Comparison of ENCODE assay signal across 17 cellular contexts in the genomic region with DNA sequence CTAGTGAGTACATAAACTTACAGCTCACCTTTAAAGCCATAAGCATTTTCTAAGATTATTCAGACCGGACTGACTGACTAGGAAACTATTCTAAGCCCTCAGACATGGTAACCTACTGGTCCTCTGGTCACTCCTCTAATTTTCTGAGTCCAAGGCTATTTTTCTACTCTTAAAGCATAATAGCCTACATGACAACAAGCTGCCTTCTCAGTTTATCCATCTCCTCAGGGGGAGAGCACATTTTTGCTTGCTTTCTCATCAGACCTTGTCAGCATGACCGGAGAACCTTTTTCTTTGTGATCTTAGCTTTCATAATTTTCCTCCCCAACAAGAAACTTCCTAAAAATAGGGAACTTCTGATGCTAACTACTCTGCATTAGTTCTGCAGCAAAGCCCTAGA. TPM values are rescaled to one million over a fixed set of nuclear protein-coding genes. Genes with fewer than 3 reads are reported as not detected.
DNase-seq lines count a peak whose midpoint lies in the region; ATAC-seq, FAIRE-seq and TF ChIP-seq lines count a peak whose summit lies in the region.
"Had no signal": no experiment of that assay in that cellular context is flagged by ENCODE, and none has a peak within 500 bp of the region (broad histone marks: within the 10 kb centered on the region; RNA-seq: fewer than 3 reads in every experiment).

No MANE protein-coding gene starts in this region.

- H3K9ac ChIP-seq in SK-N-SH (no peak overlapping the region), adipocyte (ENCODE audit: low read length) (no peak overlapping the region), smooth muscle cell (ENCODE audit: low read depth) (no peak overlapping the region)

- H3K27me3 Mint-ChIP-seq in endothelial cell (ENCODE audit: unreplicated experiment) = peaks cover 3% of the 10 kb centered on the region

- no peaks in the 10 kb centered on the region for H3K9me2 ChIP-seq in SK-N-SH
- no peaks in the 10 kb centered on the region for H3K9me2 ChIP-seq in hepatocyte (replicated peaks; ENCODE audit: insufficient read depth)

- no peak overlapping the region for H2AFZ ChIP-seq in SK-N-SH (ENCODE audit: low read depth)
- no peak overlapping the region for H2AFZ ChIP-seq in smooth muscle cell (ENCODE audit: low read depth)
- H2AFZ ChIP-seq in hepatocyte = no peak overlapping the region
- H2AFZ ChIP-seq: GM23338 had no signal

- H3K9me3 ChIP-seq in SK-N-SH (no peaks in the 10 kb centered on the region), adipocyte (ENCODE audit: control insufficient read depth, low read length) (no peaks in the 10 kb centered on the region), smooth muscle cell (replicated peaks; ENCODE audit: low read depth) (no peaks in the 10 kb centered on the region), hepatocyte (ENCODE audit: low read depth) (no peaks in the 10 kb centered on the region), small intestine (ENCODE audit: control insufficient read depth, low read depth) (no peaks in the 10 kb centered on the region)

- peaks cover 0 to 12% of the 10 kb centered on the region in 2 experiments; a peak in 1 of 4 replicates for H3K4me1 ChIP-seq in SK-N-SH (ENCODE audit: control insufficient read depth in 1 of 2, insufficient read depth in 2 of 2, low read depth in 1 of 2, low read length in 1 of 2)
- H3K4me1 ChIP-seq in adipocyte (ENCODE audit: control insufficient read depth, insufficient read depth, low read length) = peaks cover 17% of the 10 kb centered on the region
- no peaks in the 10 kb centered on the region for H3K4me1 ChIP-seq in smooth muscle cell (ENCODE audit: low read depth)
- H3K4me1 ChIP-seq in hepatocyte (ENCODE audit: insufficient read depth) = no peaks in the 10 kb centered on the region
- no peaks in the 10 kb centered on the region for H3K4me1 ChIP-seq in small intestine (ENCODE audit: control insufficient read depth in 2 of 2, insufficient read depth in 1 of 2, low read depth in 1 of 2, low read length in 1 of 2)

- H4K20me1 ChIP-seq in SK-N-SH (ENCODE audit: insufficient read depth) (no peaks in the 10 kb centered on the region), smooth muscle cell (ENCODE audit: low read depth) (peaks cover 24% of the 10 kb centered on the region), hepatocyte (ENCODE audit: insufficient read depth, poor library complexity, severe bottlenecking) (no peaks in the 10 kb centered on the region)

- H3K79me2 ChIP-seq in SK-N-SH (ENCODE audit: insufficient read depth) = peaks cover 17% of the 10 kb centered on the region; the same call in 1 of the 2 replicates
- no peaks in the 10 kb centered on the region for H3K79me2 ChIP-seq in smooth muscle cell (ENCODE audit: low read depth)
- no peaks in the 10 kb centered on the region for H3K79me2 ChIP-seq in hepatocyte

- 88% methylated on average over 2 of the region's 2 CpGs for WGBS in SK-N-SH (ENCODE audit: low lambda C conversion rate)
- 86% methylated on average over 2 of the region's 2 CpGs for WGBS in smooth muscle cell (ENCODE audit: low lambda C conversion rate)
- 88% methylated on average over 2 of the region's 2 CpGs for WGBS in hepatocyte (ENCODE audit: low lambda C conversion rate, missing lambda C conversion rate)
- 93 to 95% (median 93%) methylated on average over 2 of the region's 2 CpGs for WGBS in small intestine, 3 donors

- no peak for TF ChIP-seq EP300 in SK-N-SH (IDR thresholded peaks at IDR 0.05; ENCODE audit: borderline replicate concordance in 1 of 2, low read depth in 1 of 2, low read length in 1 of 2)

- H3K27me3 ChIP-seq in SK-N-SH (ENCODE audit: insufficient read depth) (no peaks in the 10 kb centered on the region), adipocyte (replicated peaks; ENCODE audit: control insufficient read depth, insufficient read depth, low read length) (no peaks in the 10 kb centered on the region), smooth muscle cell (ENCODE audit: low read depth) (no peaks in the 10 kb centered on the region), hepatocyte (no peaks in the 10 kb centered on the region), small intestine (ENCODE audit: control insufficient read depth in 2 of 2, insufficient read depth in 2 of 2, low read length in 2 of 2) (no peaks in the 10 kb centered on the region)

- H3K4me3 Mint-ChIP-seq in endothelial cell (ENCODE audit: unreplicated experiment) = peak overlapping the region; percentile 8
- H3K4me3 Mint-ChIP-seq: GM23338 had no signal

- H3K36me3 Mint-ChIP-seq in endothelial cell (ENCODE audit: low read depth, unreplicated experiment) = peaks cover 51% of the 10 kb centered on the region

- H3K27ac Mint-ChIP-seq in endothelial cell (ENCODE audit: unreplicated experiment) = no peak overlapping the region
- H3K27ac Mint-ChIP-seq: GM23338 had no signal

- H3K36me3 ChIP-seq in SK-N-SH (replicated peaks in 1 of 2; ENCODE audit: control insufficient read depth in 1 of 2, insufficient read depth in 2 of 2, low read length in 1 of 2) (peaks cover 89 to 94% of the 10 kb centered on the region in 2 experiments), adipocyte (ENCODE audit: control insufficient read depth, insufficient read depth, low read length, severe bottlenecking) (peaks cover 99% of the 10 kb centered on the region), smooth muscle cell (ENCODE audit: low read depth) (peaks cover 40% of the 10 kb centered on the region), hepatocyte (replicated peaks; ENCODE audit: insufficient read depth, low read depth) (peaks cover 21% of the 10 kb centered on the region), small intestine (ENCODE audit: control insufficient read depth in 2 of 2, insufficient read depth in 2 of 2, low read length in 2 of 2) (peaks cover 32 to 34% of the 10 kb centered on the region in 2 donors)

- no peak for FAIRE-seq in small intestine (lab: Jason Lieb, UNC)

- no peaks in the 10 kb centered on the region for H3K9me3 Mint-ChIP-seq in endothelial cell (ENCODE audit: unreplicated experiment)
- H3K9me3 Mint-ChIP-seq: GM23338 had no signal

- no peak for TF ChIP-seq RAD21 in SK-N-SH (IDR thresholded peaks at IDR 0.05; ENCODE audit: low read length)

- H3F3A ChIP-seq in SK-N-SH (replicated peaks; ENCODE audit: insufficient read depth) (peaks cover 10% of the 10 kb centered on the region), smooth muscle cell (ENCODE audit: low read depth) (peaks cover 4% of the 10 kb centered on the region)

- no peak for DNase-seq in SK-N-SH
- peak; percentile 42 for DNase-seq in adipocyte (ENCODE audit: low read depth)
- no peak for DNase-seq in endothelial cell (ENCODE audit: low spot score)
- DNase-seq in smooth muscle cell (lab: John Stamatoyannopoulos, UW; ENCODE audit: unreplicated experiment) = no peak
- DNase-seq in hepatocyte (ENCODE audit: low spot score) = no peak
- DNase-seq in NCI-H128 (lab: John Stamatoyannopoulos, UW; ENCODE audit: unreplicated experiment) = no peak
- DNase-seq in small intestine = no peak
- DNase-seq: DMS79, GF-D8, KBM-7, NCI-H1092 treated with DMSO at 0.1 percent for 48 hours, NCI-H1694 treated with DMSO at 0.1 percent for 48 hours, PC-3 had no signal

- H3K27ac ChIP-seq in SK-N-SH (ENCODE audit: low read depth in 2 of 2, low read length in 1 of 2) (peak overlapping the region in 1 of 2 experiments; percentile 53; a peak in 2 of 4 replicates), smooth muscle cell (ENCODE audit: low read depth) (peak overlapping the region; percentile 79), hepatocyte (no peak overlapping the region), small intestine (ENCODE audit: low read depth in 1 of 2, low read length in 1 of 2) (no peak overlapping the region)
- H3K27ac ChIP-seq: 22Rv1, C4-2B had no signal

- POLR2A ChIA-PET in SK-N-SH (lab: Yijun Ruan, JAX) = interaction anchor here (0.8 kb wide), 1 partner anchor 258 kb away, joined by 3 read pairs; no protein-coding TSS in a partner anchor

- peaks cover 16% of the 10 kb centered on the region for H3K4me1 Mint-ChIP-seq in endothelial cell (ENCODE audit: unreplicated experiment)
- H3K4me1 Mint-ChIP-seq: GM23338 had no signal

- TF ChIP-seq CTCF in SK-N-SH (IDR thresholded peaks at IDR 0.05) (no peak), endothelial cell (IDR thresholded peaks at IDR 0.05; ENCODE audit: unreplicated experiment) (no peak), smooth muscle cell (IDR thresholded peaks at IDR 0.05; ENCODE audit: borderline replicate concordance, insufficient read depth, poor library complexity, severe bottlenecking) (no peak), hepatocyte (IDR thresholded peaks at IDR 0.05; ENCODE audit: poor library complexity) (no peak)

- H3K4me3 ChIP-seq in SK-N-SH (ENCODE audit: low read depth in 2 of 2, low read length in 1 of 2) (no peak overlapping the region), adipocyte (ENCODE audit: low read length) (no peak overlapping the region), smooth muscle cell (no peak overlapping the region), hepatocyte (no peak overlapping the region), small intestine (ENCODE audit: low read depth in 1 of 2, low read length in 2 of 2) (no peak overlapping the region)
- H3K4me3 ChIP-seq: GM23338 had no signal

- H3K4me2 ChIP-seq in SK-N-SH (peak overlapping the region; percentile 56; the same call in 1 of the 2 replicates), smooth muscle cell (no peak overlapping the region), hepatocyte (no peak overlapping the region)
- H3K4me2 ChIP-seq: GM23338 had no signal

- CTCF ChIA-PET in SK-N-SH (lab: Yijun Ruan, JAX) = interaction anchor here (0.8 to 3.7 kb wide), 4 partner anchors 15 to 270 kb away, joined by 3 to 27 read pairs (median 4); no protein-coding TSS in a partner anchor

- no peak; the same call in 2 of the 3 replicates for ATAC-seq in SK-N-SH treated with all-trans-retinoic acid at 6 μM for 48 hours
- ATAC-seq: GM23338, PC-3 had no signal

TF ChIP-seq in SK-N-SH, 30 proteins besides CTCF, POLR2A, EP300 and RAD21 (continues in another document):
- no peak for TF ChIP-seq RCOR1 (IDR thresholded peaks at IDR 0.05; ENCODE audit: low read length)
- no peak for TF ChIP-seq MXI1 (IDR thresholded peaks at IDR 0.05; ENCODE audit: low read depth, low read length)
- no peak for TF ChIP-seq ELF1 (IDR thresholded peaks at IDR 0.05)
- TF ChIP-seq RFX5 (IDR thresholded peaks at IDR 0.05; ENCODE audit: low read length) = no peak
- TF ChIP-seq MEF2A (IDR thresholded peaks at IDR 0.05; ENCODE audit: borderline replicate concordance, low read depth) = no peak

TF ChIP-seq in SK-N-SH treated with all-trans-retinoic acid at 6 μM for 48 hours, 23 proteins besides CTCF, POLR2A, EP300 and RAD21 (continues in another document):
- TF ChIP-seq ZFP30 (CRISPR knock-in tag; IDR thresholded peaks at IDR 0.05) = no peak

RNA-seq across cellular contexts. Expression of a gene that starts 38.4 kb away (rescaled TPM):
- polyA plus RNA-seq in SK-N-SH (2012; rRNA removed) = 45.5 and 64.0 TPM in 2 replicates
- polyA plus RNA-seq in SK-N-SH (2012; cell fraction: cytosol; rRNA removed) = 52.7 and 57.3 TPM in 2 replicates
- polyA plus RNA-seq in SK-N-SH (2012; cell fraction: nucleus; rRNA removed) = 124 and 195 TPM in 2 replicates
- 83.3 TPM for total RNA-seq in endothelial cell (ENCODE audit: unreplicated experiment)
- total RNA-seq in smooth muscle cell = 50.9 and 69.6 TPM in 2 replicates
- polyA plus RNA-seq in smooth muscle cell = 18.4 and 22.1 TPM in 2 replicates
- total RNA-seq in hepatocyte = 47.8 and 50.3 TPM in 2 replicates
- 32.7 and 33.5 TPM in 2 replicates for polyA plus RNA-seq in hepatocyte
- 10 to 100 TPM; 20.0 to 37.1 (median 32.9) TPM for polyA plus RNA-seq in small intestine
